ENCODE assay signal across 1 cellular context in the genomic region with DNA sequence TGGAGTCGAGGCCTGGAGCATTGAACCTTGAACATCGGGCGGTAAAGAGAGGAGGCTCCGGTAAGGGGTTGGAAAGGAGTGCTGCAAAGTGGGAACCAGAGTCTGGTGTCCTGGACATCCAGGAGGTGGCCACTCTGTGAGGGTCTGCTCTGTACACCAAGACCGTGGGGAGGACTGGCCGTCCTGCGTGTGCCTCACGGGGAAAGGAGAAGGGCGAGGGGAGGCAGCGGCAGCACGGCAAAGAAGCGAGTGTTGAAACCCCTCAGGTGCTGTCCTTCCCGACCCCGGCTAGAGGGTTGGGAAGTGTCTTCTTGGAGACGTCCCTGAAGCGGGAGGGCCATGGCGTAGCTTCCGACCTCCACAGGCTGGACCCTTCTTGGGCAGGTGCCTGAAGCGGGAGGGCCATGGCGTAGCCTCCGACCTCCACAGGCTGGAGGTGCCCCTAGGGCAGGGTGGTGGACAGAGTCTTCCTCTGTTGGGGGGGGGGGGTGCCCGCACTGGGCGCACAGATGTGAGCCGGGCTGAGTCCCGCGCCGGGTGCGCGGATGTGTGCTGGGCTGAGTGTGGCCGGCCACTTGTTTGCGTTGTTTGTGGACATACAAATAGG.
TF ChIP-seq lines count a peak whose summit lies in the region.

No MANE protein-coding gene starts in this region.

TF ChIP-seq in H1, 55 proteins besides CTCF, POLR2A, EP300 and RAD21:
- TF ChIP-seq BRCA1 (IDR thresholded peaks at IDR 0.05; ENCODE audit: low read depth, low read length) (no peak), TCF12 (IDR thresholded peaks at IDR 0.05; ENCODE audit: low read depth, low read length) (no peak), BACH1 (IDR thresholded peaks at IDR 0.05; ENCODE audit: low read length) (no peak), KDM5A (IDR thresholded peaks at IDR 0.05; ENCODE audit: low read length) (no peak), FOSL1 (IDR thresholded peaks at IDR 0.05; ENCODE audit: insufficient read depth, low read depth, low read length) (no peak), JUN (IDR thresholded peaks at IDR 0.05; ENCODE audit: low read depth, low read length) (no peak), GTF2F1 (IDR thresholded peaks at IDR 0.05; ENCODE audit: borderline replicate concordance, low read depth, low read length) (no peak), SUZ12 (IDR thresholded peaks at IDR 0.05; ENCODE audit: low read length) (no peak)
